23 cellular contexts compared by ENCODE assay signal in the genomic region with DNA sequence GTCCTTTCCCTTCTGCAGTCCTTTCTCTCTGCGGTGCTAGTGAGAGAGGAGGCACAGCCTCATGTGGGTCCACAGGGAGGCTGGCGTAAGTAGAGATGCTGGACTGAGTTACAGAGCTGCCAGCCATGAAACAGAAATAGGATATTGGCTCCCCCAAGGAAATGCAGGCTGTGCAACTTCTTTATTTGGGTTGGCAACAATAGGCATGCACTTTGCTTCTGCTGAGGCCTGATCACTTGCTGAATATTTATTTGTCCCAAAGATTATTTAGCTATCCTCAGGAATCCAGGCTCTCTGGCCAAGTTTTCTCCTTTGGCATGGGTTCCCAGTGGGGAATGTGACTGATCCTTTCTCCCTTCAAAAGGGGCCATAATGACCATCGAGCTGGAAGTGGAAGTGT. TPM values are rescaled to one million over a fixed set of nuclear protein-coding genes. Genes with fewer than 3 reads are reported as not detected.
DNase-seq lines count a peak whose midpoint lies in the region; ATAC-seq and TF ChIP-seq lines count a peak whose summit lies in the region.
"Had no signal": no experiment of that assay in that cellular context is flagged by ENCODE, and none has a peak within 500 bp of the region (broad histone marks: within the 10 kb centered on the region; RNA-seq: fewer than 3 reads in every experiment).

No MANE protein-coding gene starts in this region.

- ATAC-seq in right lobe of liver (peak; percentile 59 to 86 (median 81)), HG02884 (IDR thresholded peaks at IDR 0.05; ENCODE audit: unreplicated experiment) (no peak)
- ATAC-seq: activated CD4-positive, alpha-beta T cell treated with anti-CD3 and anti-CD28 coated beads for 36 hours; activated naive CD8-positive, alpha-beta T cell treated with anti-CD3 and anti-CD28 coated beads, Interleukin-2, amount 50 U/mL, for 24 hours; pancreas had no signal

- H3K27me3 ChIP-seq in right lobe of liver, result no peaks in the 10 kb centered on the region
- H3K27me3 ChIP-seq in rectal smooth muscle tissue (ENCODE audit: control insufficient read depth, insufficient read depth, low read length), result no peaks in the 10 kb centered on the region
- H3K27me3 ChIP-seq in brain microvascular endothelial cell (replicated peaks), result no peaks in the 10 kb centered on the region
- H3K27me3 ChIP-seq: pancreas, stomach, upper lobe of left lung had no signal

- TF ChIP-seq POLR2A in right lobe of liver (IDR thresholded peaks at IDR 0.05), result no peak

- in situ Hi-C loops in brain microvascular endothelial cell (cut with HindIII; ENCODE audit: low pct_ligation_motif_present, low sequenced_read_pairs), result no loop called here

- peak in 1 of 61 donors; percentile 42 for DNase-seq in caudate nucleus (lab: John Stamatoyannopoulos, UW)
- peak in 1 of 3 donors; percentile 73 for DNase-seq in right lobe of liver
- no peak for DNase-seq in SHP77 treated with DMSO at 0.1 percent for 48 hours (lab: John Stamatoyannopoulos, UW)
- DNase-seq in brain microvascular endothelial cell, result no peak
- DNase-seq in DMS53 treated with DMSO at 0.1 percent for 48 hours (lab: John Stamatoyannopoulos, UW; ENCODE audit: unreplicated experiment), result no peak
- DNase-seq: ACHN; activated CD4-positive, alpha-beta T cell treated with anti-CD3 and anti-CD28 coated beads for 36 hours; activated CD8-positive, alpha-beta memory T cell treated with anti-CD3 and anti-CD28 coated beads for 24 hours; activated naive CD8-positive, alpha-beta T cell treated with anti-CD3 and anti-CD28 coated beads, Interleukin-2, amount 50 U/mL, for 24 hours; cortex of kidney; foreskin melanocyte; NCI-H1105; NCI-H1930; NCI-H524 treated with DMSO at 0.1 percent for 48 hours; pancreas; stomach; upper lobe of left lung had no signal

- intact Hi-C loops in right lobe of liver (cut with DNase I), result no loop called here

- no peak overlapping the region for H3K4me3 ChIP-seq in right lobe of liver
- H3K4me3 ChIP-seq in rectal smooth muscle tissue (ENCODE audit: low read length), result no peak overlapping the region
- H3K4me3 ChIP-seq in brain microvascular endothelial cell (ENCODE audit: low read depth, low read length), result no peak overlapping the region
- H3K4me3 ChIP-seq: pancreas, skin epidermis, stomach, upper lobe of left lung had no signal

- peak overlapping the region; percentile 69 for H3K27ac ChIP-seq in C4-2B
- H3K27ac ChIP-seq in caudate nucleus (ENCODE audit: low read depth, low read length), result peak overlapping the region; percentile 53
- H3K27ac ChIP-seq in right lobe of liver, result peak overlapping the region in 2 of 3 donors; percentile 22 to 24
- H3K27ac ChIP-seq in rectal smooth muscle tissue (ENCODE audit: low read depth, low read length), result peak overlapping the region; percentile 73
- no peak overlapping the region for H3K27ac ChIP-seq in brain microvascular endothelial cell
- H3K27ac ChIP-seq: pancreas, skin epidermis, upper lobe of left lung had no signal

- WGBS in right lobe of liver (ENCODE audit: insufficient coverage, low coverage, low lambda C conversion rate, missing lambda C conversion rate), result 46% methylated on average over 3 of the region's 3 CpGs

- H3K36me3 ChIP-seq in right lobe of liver (no peaks in the 10 kb centered on the region), rectal smooth muscle tissue (ENCODE audit: control insufficient read depth, insufficient read depth, low read length) (no peaks in the 10 kb centered on the region), brain microvascular endothelial cell (replicated peaks) (no peaks in the 10 kb centered on the region)
- H3K36me3 ChIP-seq: pancreas, stomach, upper lobe of left lung had no signal

- H3K4me1 ChIP-seq in right lobe of liver (peaks cover 0 to 18% (median 6%) of the 10 kb centered on the region in 4 donors), rectal smooth muscle tissue (ENCODE audit: control insufficient read depth, insufficient read depth, low read length) (peaks cover 22% of the 10 kb centered on the region)
- H3K4me1 ChIP-seq: pancreas had no signal

- TF ChIP-seq CTCF in C4-2B (conservative IDR thresholded peaks at IDR 0.05) (no peak), right lobe of liver (IDR thresholded peaks at IDR 0.05) (no peak), brain microvascular endothelial cell (IDR thresholded peaks at IDR 0.05; ENCODE audit: low read depth, low read length, missing control alignments) (no peak)

- no peak overlapping the region for H3K9ac ChIP-seq in rectal smooth muscle tissue (ENCODE audit: low read length)

- no peaks in the 10 kb centered on the region for H3K9me3 ChIP-seq in right lobe of liver
- H3K9me3 ChIP-seq: pancreas, stomach, upper lobe of left lung had no signal

RNA-seq across cellular contexts. Expression of a gene that starts 59.9 kb away (rescaled TPM):
- 1 to 10 TPM in 4 of 6 experiments, under 1 TPM in 2; 0.33 to 8.3 (median 1.5) TPM for total RNA-seq in right lobe of liver
- total RNA-seq: activated CD4-positive, alpha-beta T cell treated with anti-CD3 and anti-CD28 coated beads for 36 hours; mononuclear cell; T-helper 2 cell treated with Interferon-gamma antibody and Interleukin-4, amounts not matched to agents 100 ng/mL and 5 ng/mL, for 36 hours had no signal
